26 cellular contexts compared by ENCODE assay signal in genomic region chr15:35491173-35491572, GRCh38. TPM values are rescaled to one million over a fixed set of nuclear protein-coding genes. Genes with fewer than 3 reads are reported as not detected.
A peak's percentile ranks its signal among the peaks of the same experiment; 100 is the strongest.
DNase-seq lines count a peak whose midpoint lies in the region; ATAC-seq, FAIRE-seq and TF ChIP-seq lines count a peak whose summit lies in the region.
"Had no signal": no experiment of that assay in that cellular context is flagged by ENCODE, and none has a peak within 500 bp of the region (broad histone marks: within the 10 kb centered on the region; RNA-seq: fewer than 3 reads in every experiment).

No MANE protein-coding gene starts in this region.

- TF ChIP-seq POLR2A in sigmoid colon (IDR thresholded peaks at IDR 0.05), result no peak

- TF ChIP-seq CTCF in sigmoid colon (IDR thresholded peaks at IDR 0.05), result no peak
- TF ChIP-seq CTCF in coronary artery (IDR thresholded peaks at IDR 0.05), result no peak

- WGBS in sigmoid colon, 2 donors, result 23 to 76% methylated on average over 3 of the region's 3 CpGs

- H3K4me3 Mint-ChIP-seq in activated CD4-positive, alpha-beta T cell treated with anti-CD3 and anti-CD28 coated beads, Interleukin-2, amount 10 ng/mL, durations not matched to agents 24 days and 14 days, result no peak overlapping the region
- H3K4me3 Mint-ChIP-seq: CD14-positive monocyte; CD4-positive, alpha-beta memory T cell; CD4-positive, CD25-positive, alpha-beta regulatory T cell; CD8-positive, alpha-beta memory T cell had no signal

- ATAC-seq in left colon, result peak; percentile 69
- no peak for ATAC-seq in GM19452 (IDR thresholded peaks at IDR 0.05; ENCODE audit: unreplicated experiment)

- H3K36me3 Mint-ChIP-seq in activated CD4-positive, alpha-beta T cell treated with anti-CD3 and anti-CD28 coated beads, Interleukin-2, amount 10 ng/mL, durations not matched to agents 24 days and 14 days (ENCODE audit: low read depth), result peaks cover 9% of the 10 kb centered on the region

- intact Hi-C loops in left colon (cut with DNase I, micrococcal nuclease) (no loop called here), sigmoid colon (cut with DNase I) (no loop called here)
- intact Hi-C loops in activated CD4-positive, alpha-beta T cell treated with anti-CD3 and anti-CD28 coated beads, Interleukin-2, amount 10 ng/mL, durations not matched to agents 24 days and 14 days (cut with micrococcal nuclease), result no loop called here

- peak overlapping the region; percentile 25 to 39 for H3K27ac ChIP-seq in mucosa of rectum (ENCODE audit: low read depth in 2 of 2, low read length in 2 of 2)
- H3K27ac ChIP-seq in sigmoid colon, result no peak overlapping the region
- H3K27ac ChIP-seq in coronary artery, result no peak overlapping the region
- H3K27ac ChIP-seq: BLaER1 had no signal

- no peak overlapping the region for H3K4me3 ChIP-seq in mucosa of rectum (ENCODE audit: low read length in 2 of 2)
- H3K4me3 ChIP-seq in sigmoid colon, result no peak overlapping the region
- H3K4me3 ChIP-seq in coronary artery, result no peak overlapping the region
- H3K4me3 ChIP-seq: BLaER1 had no signal

- H3K4me1 Mint-ChIP-seq in activated CD4-positive, alpha-beta T cell treated with anti-CD3 and anti-CD28 coated beads, Interleukin-2, amount 10 ng/mL, durations not matched to agents 24 days and 14 days, result no peaks in the 10 kb centered on the region
- H3K4me1 Mint-ChIP-seq: CD14-positive monocyte; CD4-positive, alpha-beta memory T cell had no signal

- H3K9me3 Mint-ChIP-seq in activated CD4-positive, alpha-beta T cell treated with anti-CD3 and anti-CD28 coated beads, Interleukin-2, amount 10 ng/mL, durations not matched to agents 24 days and 14 days, result peaks cover 12% of the 10 kb centered on the region

- H3K4me1 ChIP-seq in mucosa of rectum (ENCODE audit: control insufficient read depth in 2 of 2, insufficient read depth in 2 of 2, low read length in 2 of 2) (peaks cover 0 to 5% of the 10 kb centered on the region in 2 donors), sigmoid colon (no peaks in the 10 kb centered on the region)
- H3K4me1 ChIP-seq: BE2C, BLaER1 had no signal

- H3K9me3 ChIP-seq in mucosa of rectum (ENCODE audit: control insufficient read depth in 2 of 2, low read length in 2 of 2), result no peaks in the 10 kb centered on the region
- peaks cover 0 to 3% (median 0%) of the 10 kb centered on the region in 4 donors for H3K9me3 ChIP-seq in sigmoid colon

- no peak overlapping the region for H3K27ac Mint-ChIP-seq in activated CD4-positive, alpha-beta T cell treated with anti-CD3 and anti-CD28 coated beads, Interleukin-2, amount 10 ng/mL, durations not matched to agents 24 days and 14 days
- H3K27ac Mint-ChIP-seq: CD14-positive monocyte; CD4-positive, CD25-positive, alpha-beta regulatory T cell; CD8-positive, alpha-beta memory T cell had no signal

- H3K9ac ChIP-seq in mucosa of rectum (ENCODE audit: low read depth in 1 of 2, low read length in 2 of 2), result no peak overlapping the region
- H3K9ac ChIP-seq: BLaER1 had no signal

- no peaks in the 10 kb centered on the region for H3K27me3 Mint-ChIP-seq in activated CD4-positive, alpha-beta T cell treated with anti-CD3 and anti-CD28 coated beads, Interleukin-2, amount 10 ng/mL, durations not matched to agents 24 days and 14 days
- H3K27me3 Mint-ChIP-seq: CD4-positive, alpha-beta memory T cell; CD4-positive, CD25-positive, alpha-beta regulatory T cell; CD8-positive, alpha-beta memory T cell had no signal

- no peak for TF ChIP-seq EP300 in sigmoid colon (IDR thresholded peaks at IDR 0.05)

- DNase-seq in left colon, result peak in 1 of 2 donors; percentile 33
- no peak for DNase-seq in sigmoid colon
- DNase-seq in activated CD4-positive, alpha-beta T cell treated with anti-CD3 and anti-CD28 coated beads, Interleukin-2, amount 10 ng/mL, durations not matched to agents 24 days and 14 days, result no peak
- no peak for DNase-seq in coronary artery (ENCODE audit: low spot score)
- DNase-seq: 8988T; ACHN; BE2C; C1 segment of cervical spinal cord; CD4-positive, alpha-beta memory T cell; CD4-positive, CD25-positive, alpha-beta regulatory T cell; CD8-positive, alpha-beta memory T cell; COR-L47; DMS 273 treated with DMSO at 0.1 percent for 48 hours; DMS153; DMS53; DMS79; DND-41; EL; GF-D8 had no signal

- H3K36me3 ChIP-seq in mucosa of rectum (ENCODE audit: control insufficient read depth in 2 of 2, insufficient read depth in 2 of 2, low read length in 2 of 2) (no peaks in the 10 kb centered on the region), sigmoid colon (no peaks in the 10 kb centered on the region)
- H3K36me3 ChIP-seq: BE2C had no signal

- FAIRE-seq in colon (lab: Jason Lieb, UNC), result peak; percentile 64
- FAIRE-seq: GM12891, GM19239 had no signal

- H3K27me3 ChIP-seq in mucosa of rectum (ENCODE audit: control insufficient read depth in 2 of 2, insufficient read depth in 2 of 2, low read length in 2 of 2) (no peaks in the 10 kb centered on the region), sigmoid colon (no peaks in the 10 kb centered on the region)
- H3K27me3 ChIP-seq: BE2C, BLaER1 had no signal

RNA-seq across cellular contexts. Expression of gene DPH6, which starts 54.8 kb away (rescaled TPM):
- total RNA-seq in left colon, result 10 to 100 TPM; 16.2 to 19.4 TPM
- 10 to 100 TPM in 3 of 4 donors, 1 to 10 TPM in 1; 9.6 to 13.2 (median 10.5) TPM for total RNA-seq in sigmoid colon
- 1 to 10 TPM; 3.6 to 6.1 (median 4.2) TPM for polyA plus RNA-seq in sigmoid colon
- total RNA-seq in activated CD4-positive, alpha-beta T cell treated with anti-CD3 and anti-CD28 coated beads, Interleukin-2, amount 10 ng/mL, durations not matched to agents 24 days and 14 days, result 13.2 and 15.2 TPM in 2 replicates

Comparison
In these comparisons a context has a peak if more than half of its experiments do, and no peak if none do; other contexts are left out.
1. H3K27ac ChIP-seq: peak in mucosa of rectum (2 of 2); none in sigmoid colon (0 of 4) and coronary artery (0 of 2).